1 cellular context compared by ENCODE assay signal in the genomic region with DNA sequence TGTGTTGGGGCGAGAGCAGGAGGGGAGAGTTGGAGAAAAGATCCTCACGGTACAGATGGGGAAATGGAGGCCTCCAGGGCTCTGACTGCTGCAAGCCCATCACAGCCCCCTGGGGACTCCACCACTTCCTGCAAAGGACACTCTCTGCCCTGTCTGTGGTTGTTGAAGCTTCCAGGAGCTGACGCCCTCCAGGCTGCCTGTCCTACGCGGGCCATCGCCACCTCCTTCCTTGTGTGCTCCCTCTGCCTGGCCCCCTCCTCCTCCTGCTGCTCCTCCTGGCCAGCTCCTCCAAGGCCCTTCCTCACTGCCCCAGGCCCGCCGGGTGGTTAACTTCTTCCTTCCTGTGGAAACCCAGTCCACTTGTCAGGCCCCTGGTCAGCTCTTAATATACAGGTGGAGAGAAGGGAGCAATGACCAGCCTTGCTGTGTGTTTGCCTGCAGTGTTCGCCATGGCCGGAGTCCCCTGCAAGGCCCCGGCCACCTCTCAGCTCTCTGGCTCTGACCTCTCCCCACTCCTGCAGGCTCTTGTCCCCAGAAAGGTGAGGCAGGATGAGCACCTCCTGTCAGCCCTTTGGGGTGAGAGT.
TF ChIP-seq lines count a peak whose summit lies in the region.

No MANE protein-coding gene starts in this region.

TF ChIP-seq in HepG2, 621 proteins besides CTCF, POLR2A, EP300 and RAD21 (continued from another document and continues in another):
- TF ChIP-seq, protein P1, sequence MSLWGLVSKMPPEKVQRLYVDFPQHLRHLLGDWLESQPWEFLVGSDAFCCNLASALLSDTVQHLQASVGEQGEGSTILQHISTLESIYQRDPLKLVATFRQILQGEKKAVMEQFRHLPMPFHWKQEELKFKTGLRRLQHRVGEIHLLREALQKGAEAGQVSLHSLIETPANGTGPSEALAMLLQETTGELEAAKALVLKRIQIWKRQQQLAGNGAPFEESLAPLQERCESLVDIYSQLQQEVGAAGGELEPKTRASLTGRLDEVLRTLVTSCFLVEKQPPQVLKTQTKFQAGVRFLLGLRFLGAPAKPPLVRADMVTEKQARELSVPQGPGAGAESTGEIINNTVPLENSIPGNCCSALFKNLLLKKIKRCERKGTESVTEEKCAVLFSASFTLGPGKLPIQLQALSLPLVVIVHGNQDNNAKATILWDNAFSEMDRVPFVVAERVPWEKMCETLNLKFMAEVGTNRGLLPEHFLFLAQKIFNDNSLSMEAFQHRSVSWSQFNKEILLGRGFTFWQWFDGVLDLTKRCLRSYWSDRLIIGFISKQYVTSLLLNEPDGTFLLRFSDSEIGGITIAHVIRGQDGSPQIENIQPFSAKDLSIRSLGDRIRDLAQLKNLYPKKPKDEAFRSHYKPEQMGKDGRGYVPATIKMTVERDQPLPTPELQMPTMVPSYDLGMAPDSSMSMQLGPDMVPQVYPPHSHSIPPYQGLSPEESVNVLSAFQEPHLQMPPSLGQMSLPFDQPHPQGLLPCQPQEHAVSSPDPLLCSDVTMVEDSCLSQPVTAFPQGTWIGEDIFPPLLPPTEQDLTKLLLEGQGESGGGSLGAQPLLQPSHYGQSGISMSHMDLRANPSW (CRISPR knock-in tag; IDR thresholded peaks at IDR 0.05; ENCODE audit: borderline replicate concordance) = no peak
- TF ChIP-seq, protein P2, sequence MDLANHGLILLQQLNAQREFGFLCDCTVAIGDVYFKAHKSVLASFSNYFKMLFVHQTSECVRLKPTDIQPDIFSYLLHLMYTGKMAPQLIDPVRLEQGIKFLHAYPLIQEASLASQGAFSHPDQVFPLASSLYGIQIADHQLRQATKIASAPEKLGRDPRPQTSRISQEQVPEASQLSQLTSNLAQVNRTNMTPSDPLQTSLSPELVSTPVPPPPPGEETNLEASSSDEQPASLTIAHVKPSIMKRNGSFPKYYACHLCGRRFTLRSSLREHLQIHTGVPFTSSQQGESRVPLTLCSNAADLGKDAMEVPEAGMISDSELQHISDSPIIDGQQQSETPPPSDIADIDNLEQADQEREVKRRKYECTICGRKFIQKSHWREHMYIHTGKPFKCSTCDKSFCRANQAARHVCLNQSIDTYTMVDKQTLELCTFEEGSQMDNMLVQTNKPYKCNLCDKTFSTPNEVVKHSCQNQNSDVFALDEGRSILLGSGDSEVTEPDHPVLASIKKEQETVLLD (CRISPR knock-in tag; IDR thresholded peaks at IDR 0.05; ENCODE audit: low read depth) = no peak
- TF ChIP-seq ZNF737 (CRISPR knock-in tag; IDR thresholded peaks at IDR 0.05; ENCODE audit: borderline replicate concordance) = 0 out of 2 replicates have a peak, but pooled peaks have one; percentile 64
- TF ChIP-seq JUNB (CRISPR knock-in tag; IDR thresholded peaks at IDR 0.05; ENCODE audit: borderline replicate concordance) = no peak
- TF ChIP-seq, protein P3, sequence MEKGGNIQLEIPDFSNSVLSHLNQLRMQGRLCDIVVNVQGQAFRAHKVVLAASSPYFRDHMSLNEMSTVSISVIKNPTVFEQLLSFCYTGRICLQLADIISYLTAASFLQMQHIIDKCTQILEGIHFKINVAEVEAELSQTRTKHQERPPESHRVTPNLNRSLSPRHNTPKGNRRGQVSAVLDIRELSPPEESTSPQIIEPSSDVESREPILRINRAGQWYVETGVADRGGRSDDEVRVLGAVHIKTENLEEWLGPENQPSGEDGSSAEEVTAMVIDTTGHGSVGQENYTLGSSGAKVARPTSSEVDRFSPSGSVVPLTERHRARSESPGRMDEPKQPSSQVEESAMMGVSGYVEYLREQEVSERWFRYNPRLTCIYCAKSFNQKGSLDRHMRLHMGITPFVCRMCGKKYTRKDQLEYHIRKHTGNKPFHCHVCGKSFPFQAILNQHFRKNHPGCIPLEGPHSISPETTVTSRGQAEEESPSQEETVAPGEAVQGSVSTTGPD (CRISPR knock-in tag; IDR thresholded peaks at IDR 0.05) = no peak
- no peak for TF ChIP-seq ETV5 (CRISPR knock-in tag; IDR thresholded peaks at IDR 0.05; ENCODE audit: borderline replicate concordance)
- TF ChIP-seq POLR2G (IDR thresholded peaks at IDR 0.05; ENCODE audit: low read depth, low read length) = no peak
- TF ChIP-seq, protein P4, sequence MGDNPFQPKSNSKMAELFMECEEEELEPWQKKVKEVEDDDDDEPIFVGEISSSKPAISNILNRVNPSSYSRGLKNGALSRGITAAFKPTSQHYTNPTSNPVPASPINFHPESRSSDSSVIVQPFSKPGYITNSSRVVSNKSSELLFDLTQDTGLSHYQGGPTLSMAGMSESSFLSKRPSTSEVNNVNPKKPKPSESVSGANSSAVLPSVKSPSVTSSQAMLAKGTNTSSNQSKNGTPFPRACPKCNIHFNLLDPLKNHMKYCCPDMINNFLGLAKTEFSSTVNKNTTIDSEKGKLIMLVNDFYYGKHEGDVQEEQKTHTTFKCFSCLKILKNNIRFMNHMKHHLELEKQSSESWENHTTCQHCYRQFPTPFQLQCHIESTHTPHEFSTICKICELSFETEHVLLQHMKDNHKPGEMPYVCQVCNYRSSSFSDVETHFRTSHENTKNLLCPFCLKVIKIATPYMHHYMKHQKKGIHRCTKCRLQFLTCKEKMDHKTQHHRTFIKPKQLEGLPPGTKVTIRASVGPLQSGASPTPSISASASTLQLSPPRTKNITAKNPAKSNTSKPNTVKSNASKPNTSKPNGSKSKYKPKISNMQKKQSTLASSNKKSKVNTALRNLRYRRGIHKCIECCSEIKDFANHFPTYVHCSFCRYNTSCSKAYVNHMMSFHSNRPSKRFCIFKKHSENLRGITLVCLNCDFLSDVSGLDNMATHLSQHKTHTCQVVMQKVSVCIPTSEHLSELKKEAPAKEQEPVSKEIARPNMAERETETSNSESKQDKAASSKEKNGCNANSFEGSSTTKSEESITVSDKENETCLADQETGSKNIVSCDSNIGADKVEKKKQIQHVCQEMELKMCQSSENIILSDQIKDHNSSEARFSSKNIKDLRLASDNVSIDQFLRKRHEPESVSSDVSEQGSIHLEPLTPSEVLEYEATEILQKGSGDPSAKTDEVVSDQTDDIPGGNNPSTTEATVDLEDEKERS (CRISPR knock-in tag; IDR thresholded peaks at IDR 0.05) = no peak
- 0 out of 2 replicates have a peak, but pooled peaks have one; percentile 23 for TF ChIP-seq GLI4 (CRISPR knock-in tag; IDR thresholded peaks at IDR 0.05; ENCODE audit: borderline replicate concordance)
- TF ChIP-seq ASH2L (IDR thresholded peaks at IDR 0.05; ENCODE audit: insufficient read length, low read depth, low read length) = peak; percentile 6
- TF ChIP-seq TOPORS (CRISPR knock-in tag; IDR thresholded peaks at IDR 0.05) = no peak
- TF ChIP-seq FOXC1 (CRISPR knock-in tag; IDR thresholded peaks at IDR 0.05; ENCODE audit: borderline replicate concordance) = peak; percentile 52; the same call in 1 of the 2 replicates
- TF ChIP-seq, protein P5, sequence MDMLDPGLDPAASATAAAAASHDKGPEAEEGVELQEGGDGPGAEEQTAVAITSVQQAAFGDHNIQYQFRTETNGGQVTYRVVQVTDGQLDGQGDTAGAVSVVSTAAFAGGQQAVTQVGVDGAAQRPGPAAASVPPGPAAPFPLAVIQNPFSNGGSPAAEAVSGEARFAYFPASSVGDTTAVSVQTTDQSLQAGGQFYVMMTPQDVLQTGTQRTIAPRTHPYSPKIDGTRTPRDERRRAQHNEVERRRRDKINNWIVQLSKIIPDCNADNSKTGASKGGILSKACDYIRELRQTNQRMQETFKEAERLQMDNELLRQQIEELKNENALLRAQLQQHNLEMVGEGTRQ (IDR thresholded peaks at IDR 0.05; ENCODE audit: low read depth, low read length) = no peak
- TF ChIP-seq, protein P5 (CRISPR knock-in tag; IDR thresholded peaks at IDR 0.05; ENCODE audit: borderline replicate concordance) = no peak
- TF ChIP-seq SP140L (CRISPR knock-in tag; IDR thresholded peaks at IDR 0.05; ENCODE audit: borderline replicate concordance) = no peak
- TF ChIP-seq ZNF263 (CRISPR knock-in tag; IDR thresholded peaks at IDR 0.05) = peak; percentile 93
- TF ChIP-seq, protein P6, sequence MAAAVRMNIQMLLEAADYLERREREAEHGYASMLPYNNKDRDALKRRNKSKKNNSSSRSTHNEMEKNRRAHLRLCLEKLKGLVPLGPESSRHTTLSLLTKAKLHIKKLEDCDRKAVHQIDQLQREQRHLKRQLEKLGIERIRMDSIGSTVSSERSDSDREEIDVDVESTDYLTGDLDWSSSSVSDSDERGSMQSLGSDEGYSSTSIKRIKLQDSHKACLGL (CRISPR knock-in tag; IDR thresholded peaks at IDR 0.05) = no peak
- TF ChIP-seq, protein P7, sequence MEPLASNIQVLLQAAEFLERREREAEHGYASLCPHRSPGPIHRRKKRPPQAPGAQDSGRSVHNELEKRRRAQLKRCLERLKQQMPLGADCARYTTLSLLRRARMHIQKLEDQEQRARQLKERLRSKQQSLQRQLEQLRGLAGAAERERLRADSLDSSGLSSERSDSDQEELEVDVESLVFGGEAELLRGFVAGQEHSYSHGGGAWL (CRISPR knock-in tag; IDR thresholded peaks at IDR 0.05) = no peak
- no peak for TF ChIP-seq ZIK1 (CRISPR knock-in tag; IDR thresholded peaks at IDR 0.05; ENCODE audit: borderline replicate concordance, low read depth)
- TF ChIP-seq, protein P8, sequence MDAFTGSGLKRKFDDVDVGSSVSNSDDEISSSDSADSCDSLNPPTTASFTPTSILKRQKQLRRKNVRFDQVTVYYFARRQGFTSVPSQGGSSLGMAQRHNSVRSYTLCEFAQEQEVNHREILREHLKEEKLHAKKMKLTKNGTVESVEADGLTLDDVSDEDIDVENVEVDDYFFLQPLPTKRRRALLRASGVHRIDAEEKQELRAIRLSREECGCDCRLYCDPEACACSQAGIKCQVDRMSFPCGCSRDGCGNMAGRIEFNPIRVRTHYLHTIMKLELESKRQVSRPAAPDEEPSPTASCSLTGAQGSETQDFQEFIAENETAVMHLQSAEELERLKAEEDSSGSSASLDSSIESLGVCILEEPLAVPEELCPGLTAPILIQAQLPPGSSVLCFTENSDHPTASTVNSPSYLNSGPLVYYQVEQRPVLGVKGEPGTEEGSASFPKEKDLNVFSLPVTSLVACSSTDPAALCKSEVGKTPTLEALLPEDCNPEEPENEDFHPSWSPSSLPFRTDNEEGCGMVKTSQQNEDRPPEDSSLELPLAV (CRISPR knock-in tag; conservative IDR thresholded peaks at IDR 0.05; ENCODE audit: low read depth) = no peak
- TF ChIP-seq SP1 (IDR thresholded peaks at IDR 0.05) = no peak
- no peak for TF ChIP-seq SP1 (CRISPR knock-in tag; IDR thresholded peaks at IDR 0.05)
- TF ChIP-seq, protein P9, sequence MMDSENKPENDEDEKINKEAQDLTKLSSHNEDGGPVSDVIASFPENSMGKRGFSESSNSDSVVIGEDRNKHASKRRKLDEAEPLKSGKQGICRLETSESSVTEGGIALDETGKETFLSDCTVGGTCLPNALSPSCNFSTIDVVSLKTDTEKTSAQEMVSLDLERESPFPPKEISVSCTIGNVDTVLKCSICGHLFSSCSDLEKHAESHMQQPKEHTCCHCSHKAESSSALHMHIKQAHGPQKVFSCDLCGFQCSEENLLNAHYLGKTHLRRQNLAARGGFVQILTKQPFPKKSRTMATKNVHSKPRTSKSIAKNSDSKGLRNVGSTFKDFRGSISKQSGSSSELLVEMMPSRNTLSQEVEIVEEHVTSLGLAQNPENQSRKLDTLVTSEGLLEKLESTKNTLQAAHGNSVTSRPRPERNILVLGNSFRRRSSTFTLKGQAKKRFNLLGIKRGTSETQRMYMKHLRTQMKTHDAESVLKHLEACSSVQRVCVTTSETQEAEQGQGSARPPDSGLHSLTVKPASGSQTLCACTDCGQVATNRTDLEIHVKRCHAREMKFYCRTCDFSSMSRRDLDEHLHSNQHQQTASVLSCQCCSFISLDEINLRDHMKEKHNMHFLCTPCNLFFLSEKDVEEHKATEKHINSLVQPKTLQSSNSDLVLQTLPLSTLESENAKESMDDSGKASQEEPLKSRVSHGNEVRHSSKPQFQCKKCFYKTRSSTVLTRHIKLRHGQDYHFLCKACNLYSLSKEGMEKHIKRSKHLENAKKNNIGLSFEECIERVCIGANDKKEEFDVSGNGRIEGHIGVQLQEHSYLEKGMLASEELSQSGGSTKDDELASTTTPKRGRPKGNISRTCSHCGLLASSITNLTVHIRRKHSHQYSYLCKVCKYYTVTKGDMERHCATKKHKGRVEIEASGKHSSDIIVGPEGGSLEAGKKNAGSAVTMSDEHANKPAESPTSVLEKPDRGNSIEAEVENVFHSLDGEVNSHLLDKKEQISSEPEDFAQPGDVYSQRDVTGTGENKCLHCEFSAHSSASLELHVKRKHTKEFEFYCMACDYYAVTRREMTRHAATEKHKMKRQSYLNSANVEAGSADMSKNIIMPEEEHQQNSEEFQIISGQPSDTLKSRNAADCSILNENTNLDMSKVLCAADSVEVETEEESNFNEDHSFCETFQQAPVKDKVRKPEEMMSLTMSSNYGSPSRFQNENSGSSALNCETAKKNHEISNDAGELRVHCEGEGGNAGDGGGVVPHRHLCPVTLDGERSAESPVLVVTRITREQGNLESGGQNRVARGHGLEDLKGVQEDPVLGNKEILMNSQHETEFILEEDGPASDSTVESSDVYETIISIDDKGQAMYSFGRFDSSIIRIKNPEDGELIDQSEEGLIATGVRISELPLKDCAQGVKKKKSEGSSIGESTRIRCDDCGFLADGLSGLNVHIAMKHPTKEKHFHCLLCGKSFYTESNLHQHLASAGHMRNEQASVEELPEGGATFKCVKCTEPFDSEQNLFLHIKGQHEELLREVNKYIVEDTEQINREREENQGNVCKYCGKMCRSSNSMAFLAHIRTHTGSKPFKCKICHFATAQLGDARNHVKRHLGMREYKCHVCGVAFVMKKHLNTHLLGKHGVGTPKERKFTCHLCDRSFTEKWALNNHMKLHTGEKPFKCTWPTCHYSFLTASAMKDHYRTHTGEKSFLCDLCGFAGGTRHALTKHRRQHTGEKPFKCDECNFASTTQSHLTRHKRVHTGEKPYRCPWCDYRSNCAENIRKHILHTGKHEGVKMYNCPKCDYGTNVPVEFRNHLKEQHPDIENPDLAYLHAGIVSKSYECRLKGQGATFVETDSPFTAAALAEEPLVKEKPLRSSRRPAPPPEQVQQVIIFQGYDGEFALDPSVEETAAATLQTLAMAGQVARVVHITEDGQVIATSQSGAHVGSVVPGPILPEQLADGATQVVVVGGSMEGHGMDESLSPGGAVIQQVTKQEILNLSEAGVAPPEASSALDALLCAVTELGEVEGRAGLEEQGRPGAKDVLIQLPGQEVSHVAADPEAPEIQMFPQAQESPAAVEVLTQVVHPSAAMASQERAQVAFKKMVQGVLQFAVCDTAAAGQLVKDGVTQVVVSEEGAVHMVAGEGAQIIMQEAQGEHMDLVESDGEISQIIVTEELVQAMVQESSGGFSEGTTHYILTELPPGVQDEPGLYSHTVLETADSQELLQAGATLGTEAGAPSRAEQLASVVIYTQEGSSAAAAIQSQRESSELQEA (CRISPR knock-in tag; IDR thresholded peaks at IDR 0.05; ENCODE audit: not compliant biosample characterization) = peak; percentile 41
- TF ChIP-seq SMAD3 (CRISPR knock-in tag; IDR thresholded peaks at IDR 0.05) = no peak
- TF ChIP-seq, protein P10, sequence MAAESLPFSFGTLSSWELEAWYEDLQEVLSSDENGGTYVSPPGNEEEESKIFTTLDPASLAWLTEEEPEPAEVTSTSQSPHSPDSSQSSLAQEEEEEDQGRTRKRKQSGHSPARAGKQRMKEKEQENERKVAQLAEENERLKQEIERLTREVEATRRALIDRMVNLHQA (CRISPR knock-in tag; IDR thresholded peaks at IDR 0.05) = no peak
